ENCODE assay signal across 22 cellular contexts in the genomic region with DNA sequence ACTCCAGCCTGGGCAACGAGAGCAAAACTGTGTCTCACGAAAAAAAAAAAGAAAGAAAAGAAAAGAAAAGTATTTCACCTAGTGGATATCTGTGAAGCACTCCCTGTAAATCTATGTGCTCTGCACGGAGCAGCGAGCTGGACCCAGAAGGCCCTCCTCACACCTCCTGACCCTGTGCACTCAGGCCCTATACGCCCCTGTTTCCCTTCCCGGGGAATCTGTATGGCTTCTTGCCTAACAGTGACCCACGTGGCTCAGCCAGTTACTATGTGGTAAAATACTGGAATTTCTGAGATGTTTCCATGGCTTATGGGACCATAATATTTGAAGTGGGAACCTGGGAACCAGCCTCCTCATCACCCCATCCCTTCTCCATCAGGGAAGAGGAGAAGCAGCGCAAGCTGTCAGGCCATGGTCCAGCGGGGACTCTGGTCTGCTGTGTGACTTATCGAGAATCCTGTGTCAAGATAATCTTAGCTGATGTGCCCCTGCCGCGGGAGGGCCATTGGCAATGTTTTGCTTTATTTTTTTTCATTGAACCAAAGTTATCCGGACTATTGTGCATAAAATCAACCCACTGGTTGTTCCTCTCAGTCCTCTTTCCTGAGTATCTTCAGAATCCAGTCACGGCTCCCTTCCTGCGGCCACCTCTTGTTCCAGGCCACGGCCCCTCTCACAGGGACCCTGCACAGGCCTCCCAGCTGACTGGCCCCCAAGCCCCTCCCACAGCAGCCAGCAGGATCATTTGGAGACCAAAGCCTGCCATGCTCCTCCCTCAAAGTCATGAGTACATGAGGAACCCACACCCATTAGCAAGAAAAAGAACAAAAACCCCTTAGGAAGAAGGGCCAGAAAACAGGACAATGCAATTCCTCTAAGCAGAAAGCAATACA.
"Had no signal": no experiment of that assay in that cellular context is flagged by ENCODE, and none has a peak within 500 bp of the region (broad histone marks: within the 10 kb centered on the region; RNA-seq: fewer than 3 reads in every experiment).

No MANE protein-coding gene starts in this region.

- H3K4me1 Mint-ChIP-seq: activated CD4-positive, alpha-beta memory T cell treated with anti-CD3 and anti-CD28 coated beads, Interleukin-2, amount 10 ng/mL, durations not matched to agents 7 days and 5 days; activated CD4-positive, alpha-beta T cell treated with anti-CD3 and anti-CD28 coated beads, Interleukin-2, amount 10 ng/mL, durations not matched to agents 24 days and 14 days; activated naive CD8-positive, alpha-beta T cell treated with anti-CD3 and anti-CD28 coated beads, Interleukin-2, amount 50 U/mL, for 24 hours had no signal

- H3K27me3 ChIP-seq: left lung, sigmoid colon had no signal

- DNase-seq: activated CD4-positive, alpha-beta memory T cell treated with anti-CD3 and anti-CD28 coated beads, Interleukin-2, amount 10 ng/mL, durations not matched to agents 7 days and 5 days; activated CD4-positive, alpha-beta T cell treated with anti-CD3 and anti-CD28 coated beads, Interleukin-2, amount 10 ng/mL, durations not matched to agents 24 days and 14 days; activated gamma-delta T cell; activated naive CD4-positive, alpha-beta T cell treated with anti-CD3 and anti-CD28 coated beads, Interleukin-2, amount 50 U/mL, for 16 hours; activated naive CD8-positive, alpha-beta T cell treated with anti-CD3 and anti-CD28 coated beads, Interleukin-2, amount 50 U/mL, for 24 hours; aorta; dermis blood vessel endothelial cell; effector CD8-positive, alpha-beta T cell; erythroblast; foreskin melanocyte; kidney; left lung; mammary epithelial cell; midbrain; sigmoid colon; stimulated activated CD4-positive, alpha-beta T cell treated with anti-CD3 and anti-CD28 coated beads, Interleukin-2, amount 100 ng/mL, for 48 hours; stimulated activated CD8-positive, alpha-beta memory T cell treated with anti-CD3 and anti-CD28 coated beads, Interleukin-4, amount 100 ng/mL, for 48 hours; stimulated activated naive CD4-positive, alpha-beta T cell had no signal

- H3K9me3 Mint-ChIP-seq: activated CD4-positive, alpha-beta memory T cell treated with anti-CD3 and anti-CD28 coated beads, Interleukin-2, amount 10 ng/mL, durations not matched to agents 7 days and 5 days; activated CD4-positive, alpha-beta T cell treated with anti-CD3 and anti-CD28 coated beads, Interleukin-2, amount 10 ng/mL, durations not matched to agents 24 days and 14 days; activated naive CD8-positive, alpha-beta T cell treated with anti-CD3 and anti-CD28 coated beads, Interleukin-2, amount 50 U/mL, for 24 hours had no signal

- H3K27ac Mint-ChIP-seq: activated CD4-positive, alpha-beta memory T cell treated with anti-CD3 and anti-CD28 coated beads, Interleukin-2, amount 10 ng/mL, durations not matched to agents 7 days and 5 days; activated CD4-positive, alpha-beta T cell treated with anti-CD3 and anti-CD28 coated beads, Interleukin-2, amount 10 ng/mL, durations not matched to agents 24 days and 14 days; activated naive CD8-positive, alpha-beta T cell treated with anti-CD3 and anti-CD28 coated beads, Interleukin-2, amount 50 U/mL, for 24 hours had no signal

- H3K36me3 ChIP-seq: left lung, sigmoid colon, thoracic aorta had no signal

- ATAC-seq: activated CD4-positive, CD25-positive, alpha-beta regulatory T cell treated with anti-CD3 and anti-CD28 coated beads, Interleukin-2, amount 50 U/mL, for 24 hours; activated naive CD8-positive, alpha-beta T cell treated with anti-CD3 and anti-CD28 coated beads, Interleukin-2, amount 50 U/mL, for 24 hours; left lung had no signal

- H3K27ac ChIP-seq: left lung, sigmoid colon, thoracic aorta had no signal

- H3K27me3 Mint-ChIP-seq: activated CD4-positive, alpha-beta T cell treated with anti-CD3 and anti-CD28 coated beads, Interleukin-2, amount 10 ng/mL, durations not matched to agents 24 days and 14 days; activated naive CD8-positive, alpha-beta T cell treated with anti-CD3 and anti-CD28 coated beads, Interleukin-2, amount 50 U/mL, for 24 hours had no signal

- H3K4me3 Mint-ChIP-seq: activated CD4-positive, alpha-beta memory T cell treated with anti-CD3 and anti-CD28 coated beads, Interleukin-2, amount 10 ng/mL, durations not matched to agents 7 days and 5 days; activated CD4-positive, alpha-beta T cell treated with anti-CD3 and anti-CD28 coated beads, Interleukin-2, amount 10 ng/mL, durations not matched to agents 24 days and 14 days; activated naive CD8-positive, alpha-beta T cell treated with anti-CD3 and anti-CD28 coated beads, Interleukin-2, amount 50 U/mL, for 24 hours had no signal

- H3K9me3 ChIP-seq: left lung, thoracic aorta had no signal

- H3K4me3 ChIP-seq: left lung, sigmoid colon, smooth muscle cell, thoracic aorta had no signal

- H3K36me3 Mint-ChIP-seq: brain had no signal
